Comparison of ENCODE assay signal across 10 cellular contexts in genomic region chr6:15876406-15876805, GRCh38.
DNase-seq lines count a peak whose midpoint lies in the region; ATAC-seq and TF ChIP-seq lines count a peak whose summit lies in the region.
"Had no signal": no experiment of that assay in that cellular context is flagged by ENCODE, and none has a peak within 500 bp of the region (broad histone marks: within the 10 kb centered on the region; RNA-seq: fewer than 3 reads in every experiment).

No MANE protein-coding gene starts in this region.

- DNase-seq in CD1c-positive myeloid dendritic cell (ENCODE audit: extremely low spot score): peak; percentile 81
- DNase-seq in amniotic epithelial cell (ENCODE audit: low read depth): peak; percentile 36
- DNase-seq in A673 (ENCODE audit: low spot score): no peak
- DNase-seq in dorsolateral prefrontal cortex: no peak
- no peak for DNase-seq in NCI-H524 (lab: John Stamatoyannopoulos, UW)
- DNase-seq in NCI-H1048 (lab: John Stamatoyannopoulos, UW): no peak
- DNase-seq: DMS79 had no signal

- TF ChIP-seq CTCF in A673 (conservative IDR thresholded peaks at IDR 0.05; ENCODE audit: low read depth, low read length) (no peak), dorsolateral prefrontal cortex (IDR thresholded peaks at IDR 0.05 in 54 of 56, conservative IDR thresholded peaks at IDR 0.05 in 2 of 56; ENCODE audit: low read depth in 1 of 56, partially characterized antibody in 56 of 56) (no peak)

- H3K4me1 ChIP-seq in A673 (ENCODE audit: insufficient read depth, low read length, poor library complexity, severe bottlenecking): peaks cover 18% of the 10 kb centered on the region

- H3K9me3 ChIP-seq in A673 (ENCODE audit: low read depth, low read length, poor library complexity, severe bottlenecking): no peaks in the 10 kb centered on the region

- CTCF ChIA-PET in A673 (lab: Charles Lee): no interaction called here

- POLR2A ChIA-PET in A673 (lab: Charles Lee; ENCODE audit: low non-redundant PET): no interaction called here

- H3K27me3 ChIP-seq in A673 (replicated peaks; ENCODE audit: insufficient read depth, low read depth, low read length, poor library complexity): no peaks in the 10 kb centered on the region
- H3K27me3 ChIP-seq in dorsolateral prefrontal cortex: no peaks in the 10 kb centered on the region

- intact Hi-C loops in A673 (cut with micrococcal nuclease; ENCODE audit: unreplicated experiment): no loop called here
- intact Hi-C loops in dorsolateral prefrontal cortex (cut with DNase I): no loop called here

- ATAC-seq in GM19351 (IDR thresholded peaks at IDR 0.05; ENCODE audit: unreplicated experiment): peak; percentile 63
- ATAC-seq in HG03108 (IDR thresholded peaks at IDR 0.05; ENCODE audit: unreplicated experiment): peak; percentile 36
- ATAC-seq: K562 had no signal

- no peaks in the 10 kb centered on the region for H3K36me3 ChIP-seq in A673 (ENCODE audit: insufficient read depth, low read length, poor library complexity, severe bottlenecking)

- H3K4me3 ChIP-seq in A673 (ENCODE audit: low read depth, low read length, poor library complexity, severe bottlenecking) (no peak overlapping the region), dorsolateral prefrontal cortex (no peak overlapping the region)
- H3K4me3 ChIP-seq: K562 had no signal

- no TSS peak for BruUV-seq in A673 (replicated peaks; lab: Mats Ljungman, UMichigan)

- H3K27ac ChIP-seq in A673 (ENCODE audit: low read depth, low read length, poor library complexity, severe bottlenecking) (no peak overlapping the region), dorsolateral prefrontal cortex (no peak overlapping the region)

Comparison
In these comparisons a context has a peak if more than half of its experiments do, and no peak if none do; other contexts are left out.
1. DNase-seq: peak in CD1c-positive myeloid dendritic cell (single experiment) and amniotic epithelial cell (single experiment); none in A673 (single experiment), dorsolateral prefrontal cortex (0 of 10), NCI-H524 (0 of 2) and NCI-H1048 (single experiment).